ENCODE assay signal across 8 cellular contexts in genomic region chr2:204544961-204545860, GRCh38. TPM values are rescaled to one million over a fixed set of nuclear protein-coding genes. Genes with fewer than 3 reads are reported as not detected.
DNase-seq lines count a peak whose midpoint lies in the region; ATAC-seq lines count a peak whose summit lies in the region.

Gene PARD3B (plus strand): TSS chr2:204545475. CDS start chr2:204546000, 525 bp downstream.

- H3K9ac ChIP-seq in HUES64 (ENCODE audit: low read depth, low read length) = peak within 1 kb of the TSS; percentile 22

- H3K4me3 Mint-ChIP-seq in CD8-positive, alpha-beta memory T cell = peak within 1 kb of the TSS; percentile 47 to 85 (median 76)
- peak within 1 kb of the TSS; percentile 76 for H3K4me3 Mint-ChIP-seq in central memory CD8-positive, alpha-beta T cell

- peak within 1 kb of the TSS in 1 of 8 donors; percentile 20 for H3K27ac Mint-ChIP-seq in CD8-positive, alpha-beta memory T cell
- H3K27ac Mint-ChIP-seq in central memory CD8-positive, alpha-beta T cell (ENCODE audit: low read depth) = no peak within 1 kb of the TSS

- H3K27me3 ChIP-seq in CD8-positive, alpha-beta memory T cell (ENCODE audit: insufficient read depth, low read length, poor library complexity, severe bottlenecking) = no peaks in the 10 kb centered on the region
- H3K27me3 ChIP-seq in HUES64 (ENCODE audit: insufficient read depth, low read length) = peaks cover 44% of the 10 kb centered on the region

- H3K27ac ChIP-seq in CD8-positive, alpha-beta memory T cell (ENCODE audit: low read depth, low read length) = no peak within 1 kb of the TSS
- no peak within 1 kb of the TSS for H3K27ac ChIP-seq in HUES64 (ENCODE audit: low read depth, low read length)

- no peaks in the 10 kb centered on the region for H3K9me3 ChIP-seq in CD8-positive, alpha-beta memory T cell (ENCODE audit: low read length)
- no peaks in the 10 kb centered on the region for H3K9me3 ChIP-seq in HUES64 (ENCODE audit: insufficient read depth, low read depth, low read length)

- CTCF ChIA-PET in CD8-positive, alpha-beta memory T cell (lab: Charles Lee) = no interaction called here

- no peaks in the 10 kb centered on the region for H3K36me3 ChIP-seq in CD8-positive, alpha-beta memory T cell (ENCODE audit: insufficient read depth, low read length)
- H3K36me3 ChIP-seq in HUES64 (ENCODE audit: insufficient read depth, low read length) = no peaks in the 10 kb centered on the region

- ATAC-seq in GM21423 (IDR thresholded peaks at IDR 0.05; ENCODE audit: unreplicated experiment) = peak; percentile 59
- ATAC-seq in central memory CD8-positive, alpha-beta T cell (replicated peaks; ENCODE audit: extremely low read depth, poor library complexity, severe bottlenecking) = peak; percentile 34

- H3K4me1 Mint-ChIP-seq in CD8-positive, alpha-beta memory T cell = peaks cover 10 to 18% (median 13%) of the 10 kb centered on the region in 3 donors
- peaks cover 4% of the 10 kb centered on the region for H3K4me1 Mint-ChIP-seq in central memory CD8-positive, alpha-beta T cell

- H3K9me3 Mint-ChIP-seq in CD8-positive, alpha-beta memory T cell = no peaks in the 10 kb centered on the region
- H3K9me3 Mint-ChIP-seq in central memory CD8-positive, alpha-beta T cell = no peaks in the 10 kb centered on the region

- peak within 1 kb of the TSS; percentile 27 for H3K4me3 ChIP-seq in CD8-positive, alpha-beta memory T cell (ENCODE audit: low read length)
- H3K4me3 ChIP-seq in HUES64 (ENCODE audit: low read length) = peak within 1 kb of the TSS; percentile 54
- H3K4me3 ChIP-seq in skeletal muscle cell (ENCODE audit: low read depth, low read length) = peak within 1 kb of the TSS; percentile 74

- POLR2A ChIA-PET in CD8-positive, alpha-beta memory T cell (lab: Charles Lee) = no interaction called here

- H3K4me1 ChIP-seq in CD8-positive, alpha-beta memory T cell (ENCODE audit: insufficient read depth, low read length) = peaks cover 4% of the 10 kb centered on the region
- H3K4me1 ChIP-seq in HUES64 (ENCODE audit: insufficient read depth, low read length) = peaks cover 14% of the 10 kb centered on the region

- peak in 1 of 5 donors; percentile 23 for DNase-seq in CD8-positive, alpha-beta memory T cell
- peak; percentile 37 for DNase-seq in SKM-1 treated with dmso at 0.1 percent for 144 hours (lab: John Stamatoyannopoulos, UW; ENCODE audit: unreplicated experiment)
- DNase-seq in central memory CD8-positive, alpha-beta T cell (ENCODE audit: low spot score in 2 of 2) = no peak
- peak; percentile 79 for DNase-seq in iPS-NIHi7 (ENCODE audit: extremely low spot score)
- DNase-seq in skeletal muscle cell (ENCODE audit: low read depth) = no peak
- no peak for DNase-seq in SHP77 treated with DMSO at 0.1 percent for 48 hours (lab: John Stamatoyannopoulos, UW)

- under 1% methylated on average over 82 of the region's 82 CpGs for WGBS in HUES64

- peaks cover 24 to 54% of the 10 kb centered on the region in 2 donors for H3K27me3 Mint-ChIP-seq in CD8-positive, alpha-beta memory T cell
- H3K27me3 Mint-ChIP-seq in central memory CD8-positive, alpha-beta T cell = peaks cover 37% of the 10 kb centered on the region

- no peaks in the 10 kb centered on the region for H3K36me3 Mint-ChIP-seq in CD8-positive, alpha-beta memory T cell
- no peaks in the 10 kb centered on the region for H3K36me3 Mint-ChIP-seq in central memory CD8-positive, alpha-beta T cell (ENCODE audit: insufficient read depth)

RNA-seq across cellular contexts. Expression of gene PARD3B, which starts in this region (rescaled TPM):
- under 1 TPM; 0.11 to 0.26 TPM for total RNA-seq in CD8-positive, alpha-beta memory T cell
- not detected for polyA plus RNA-seq in CD8-positive, alpha-beta memory T cell
- 1.2 TPM for polyA plus RNA-seq in HUES64 (2013, experiment 1 of 2)
- polyA plus RNA-seq in HUES64 (2013, experiment 2 of 2) = 1.8 TPM

Comparison
In these comparisons a context has a peak if more than half of its experiments do, and no peak if none do; other contexts are left out.
1. DNase-seq: peak in SKM-1 treated with dmso at 0.1 percent for 144 hours (single experiment) and iPS-NIHi7 (single experiment); none in central memory CD8-positive, alpha-beta T cell (0 of 2), skeletal muscle cell (single experiment) and SHP77 treated with DMSO at 0.1 percent for 48 hours (single experiment).
2. Peak in every context shown above with its lines, with median percentiles within 50 percentile points of each other: H3K4me3 ChIP-seq.